In genomic region chr19:35868823-35869326, GRCh38 we compare ENCODE assay signal across 8 cellular contexts. TPM values are rescaled to one million over a fixed set of nuclear protein-coding genes. Genes with fewer than 3 reads are reported as not detected.
DNase-seq lines count a peak whose midpoint lies in the region; ATAC-seq and TF ChIP-seq lines count a peak whose summit lies in the region.

No MANE protein-coding gene starts in this region.

- no peak overlapping the region for H3K56ac ChIP-seq in IMR-90 (ENCODE audit: extremely low read depth, insufficient read depth, low read length)

- H3K36me3 Mint-ChIP-seq in chondrocyte (ENCODE audit: low read depth): no peaks in the 10 kb centered on the region
- peaks cover 9% of the 10 kb centered on the region for H3K36me3 Mint-ChIP-seq in nephron progenitor cell (ENCODE audit: low read depth)

- H3K9me3 ChIP-seq in IMR-90 (ENCODE audit: control insufficient read depth, insufficient read depth, low read length): no peaks in the 10 kb centered on the region

- no peaks in the 10 kb centered on the region for H3K9me3 Mint-ChIP-seq in chondrocyte (ENCODE audit: low read depth)
- H3K9me3 Mint-ChIP-seq in nephron progenitor cell: no peaks in the 10 kb centered on the region

- no peak overlapping the region for H3K9ac ChIP-seq in IMR-90 (ENCODE audit: low read depth, low read length)

- H2BK5ac ChIP-seq in IMR-90 (ENCODE audit: low read depth, low read length, poor library complexity, severe bottlenecking): no peak overlapping the region

- ATAC-seq in IMR-90 (ENCODE audit: low read depth): no peak
- no peak for ATAC-seq in HG03565 (IDR thresholded peaks at IDR 0.05; ENCODE audit: unreplicated experiment)
- no peak for ATAC-seq in left lobe of liver

- H3K14ac ChIP-seq in IMR-90 (replicated peaks; ENCODE audit: low read depth, low read length): no peak overlapping the region

- CTCF ChIA-PET in IMR-90 (lab: Yijun Ruan, JAX): no interaction called here

- H2AFZ ChIP-seq in IMR-90 (replicated peaks; ENCODE audit: low read length, poor library complexity): peak overlapping the region; percentile 88

- peak overlapping the region; percentile 39 for H3K4me3 ChIP-seq in AG10803 (ENCODE audit: low read length)
- H3K4me3 ChIP-seq in IMR-90 (ENCODE audit: insufficient read depth, low read depth, low read length): peak overlapping the region; percentile 32

- POLR2A ChIA-PET in IMR-90 (lab: Charles Lee; ENCODE audit: unreplicated experiment): no interaction called here

- H4K8ac ChIP-seq in IMR-90 (ENCODE audit: low read depth in 2 of 2, low read length in 2 of 2): no peak overlapping the region

- peaks cover 13% of the 10 kb centered on the region for H3K4me1 Mint-ChIP-seq in chondrocyte (ENCODE audit: low read depth)
- peaks cover 31% of the 10 kb centered on the region for H3K4me1 Mint-ChIP-seq in nephron progenitor cell

- in situ Hi-C loops in IMR-90 (cut with MboI; ENCODE audit: low sequenced_read_pairs) (no loop called here), GM13976 (cut with MboI; ENCODE audit: low sequenced_read_pairs, unreplicated experiment) (no loop called here)

- TF ChIP-seq CTCF in AG10803 (conservative IDR thresholded peaks at IDR 0.05; ENCODE audit: low read length) (no peak), IMR-90 (conservative IDR thresholded peaks at IDR 0.05; ENCODE audit: low read depth, low read length) (no peak), chondrocyte (IDR thresholded peaks at IDR 0.05) (no peak), nephron progenitor cell (IDR thresholded peaks at IDR 0.05) (no peak), GM13976 (IDR thresholded peaks at IDR 0.05; ENCODE audit: borderline replicate concordance, control extremely low read depth, extremely low read depth, insufficient read depth, missing control alignments) (no peak)

- no peak overlapping the region for H3K23ac ChIP-seq in IMR-90 (ENCODE audit: low read depth, low read length)

- H4K91ac ChIP-seq in IMR-90 (ENCODE audit: insufficient read depth, low read depth, low read length): no peak overlapping the region

- H4K5ac ChIP-seq in IMR-90 (ENCODE audit: low read depth, low read length): no peak overlapping the region

- no TSS peak for BruUV-seq in IMR-90 (replicated peaks; lab: Mats Ljungman, UMichigan)

- H3K36me3 ChIP-seq in IMR-90 (ENCODE audit: control insufficient read depth, insufficient read depth, low read length): no peaks in the 10 kb centered on the region

- peak overlapping the region; percentile 76 for H3K4me3 Mint-ChIP-seq in chondrocyte (ENCODE audit: unreplicated experiment)
- peak overlapping the region; percentile 89 for H3K4me3 Mint-ChIP-seq in nephron progenitor cell

- H3K27me3 ChIP-seq in IMR-90 (ENCODE audit: control insufficient read depth, insufficient read depth, low read length): peaks cover 17% of the 10 kb centered on the region

- H2BK120ac ChIP-seq in IMR-90 (ENCODE audit: low read depth, low read length): no peak overlapping the region

- H4K20me1 ChIP-seq in IMR-90 (ENCODE audit: insufficient read depth, low read length): no peaks in the 10 kb centered on the region

- intact Hi-C loops in IMR-90 (cut with micrococcal nuclease): no loop called here

- no peak overlapping the region for H3K27ac Mint-ChIP-seq in chondrocyte (ENCODE audit: unreplicated experiment)
- no peak overlapping the region for H3K27ac Mint-ChIP-seq in nephron progenitor cell

- H3K9me1 ChIP-seq in IMR-90 (ENCODE audit: insufficient read depth, low read length): peaks cover 2% of the 10 kb centered on the region

- peaks cover 4% of the 10 kb centered on the region for H3K4me1 ChIP-seq in IMR-90 (ENCODE audit: control insufficient read depth, insufficient read depth, low read length)

- H2AK5ac ChIP-seq in IMR-90 (ENCODE audit: low read depth, low read length): no peak overlapping the region

- DNase-seq in AG10803 (ENCODE audit: low read depth) (no peak), IMR-90 (no peak), chondrocyte (ENCODE audit: low spot score) (no peak), nephron progenitor cell (no peak), left lobe of liver (ENCODE audit: low spot score) (no peak), DMS 273 treated with DMSO at 0.1 percent for 48 hours (lab: John Stamatoyannopoulos, UW) (no peak), GM13976 (ENCODE audit: low spot score) (no peak)

- peak overlapping the region; percentile 45 for H3K4me2 ChIP-seq in IMR-90 (ENCODE audit: low read depth, low read length)

- no peak overlapping the region for H2AK9ac ChIP-seq in IMR-90 (replicated peaks; ENCODE audit: low read depth, low read length, poor library complexity)

- H3K79me1 ChIP-seq in IMR-90 (ENCODE audit: low read depth in 1 of 2, low read length in 2 of 2): no peaks in the 10 kb centered on the region

- no peak for TF ChIP-seq RAD21 in IMR-90 (IDR thresholded peaks at IDR 0.05; ENCODE audit: low read length)

- dilution Hi-C loops in IMR-90 (cut with HindIII; ENCODE audit: low sequenced_read_pairs, unreplicated experiment): no loop called here

- H2BK20ac ChIP-seq in IMR-90 (ENCODE audit: low read depth, low read length): no peak overlapping the region

- H3K27me3 Mint-ChIP-seq in chondrocyte (ENCODE audit: low read depth): peaks cover 23% of the 10 kb centered on the region
- H3K27me3 Mint-ChIP-seq in nephron progenitor cell (ENCODE audit: low read depth, poor library complexity): peaks cover 39% of the 10 kb centered on the region

- TF ChIP-seq POLR2A in IMR-90 (IDR thresholded peaks at IDR 0.05; ENCODE audit: low read depth, low read length): no peak

- H2BK15ac ChIP-seq in IMR-90 (ENCODE audit: low read depth, low read length): no peak overlapping the region

- H3K4ac ChIP-seq in IMR-90 (ENCODE audit: low read depth, low read length): no peak overlapping the region

- no CpG with 5 or more reads among the region's 15 CpGs for WGBS in IMR-90 (ENCODE audit: extremely low coverage in 2 of 2, insufficient read length in 1 of 2), 2 experiments

- H3K27ac ChIP-seq in IMR-90 (ENCODE audit: insufficient read depth, low read length): no peak overlapping the region

- no peak overlapping the region for H3K18ac ChIP-seq in IMR-90 (ENCODE audit: low read depth, low read length)

TF ChIP-seq in IMR-90, 13 proteins besides CTCF, POLR2A, EP300 and RAD21 (continues in another document):
- TF ChIP-seq, protein P1, sequence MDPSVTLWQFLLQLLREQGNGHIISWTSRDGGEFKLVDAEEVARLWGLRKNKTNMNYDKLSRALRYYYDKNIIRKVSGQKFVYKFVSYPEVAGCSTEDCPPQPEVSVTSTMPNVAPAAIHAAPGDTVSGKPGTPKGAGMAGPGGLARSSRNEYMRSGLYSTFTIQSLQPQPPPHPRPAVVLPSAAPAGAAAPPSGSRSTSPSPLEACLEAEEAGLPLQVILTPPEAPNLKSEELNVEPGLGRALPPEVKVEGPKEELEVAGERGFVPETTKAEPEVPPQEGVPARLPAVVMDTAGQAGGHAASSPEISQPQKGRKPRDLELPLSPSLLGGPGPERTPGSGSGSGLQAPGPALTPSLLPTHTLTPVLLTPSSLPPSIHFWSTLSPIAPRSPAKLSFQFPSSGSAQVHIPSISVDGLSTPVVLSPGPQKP (IDR thresholded peaks at IDR 0.05; ENCODE audit: borderline replicate concordance, low read depth, low read length): no peak
- TF ChIP-seq NFE2L2 (IDR thresholded peaks at IDR 0.05; ENCODE audit: low read depth, low read length) (no peak), CHD1 (IDR thresholded peaks at IDR 0.05; ENCODE audit: low read depth, low read length) (no peak), CEBPB (IDR thresholded peaks at IDR 0.05; ENCODE audit: low read depth, low read length) (no peak), RFX5 (IDR thresholded peaks at IDR 0.05; ENCODE audit: low read depth, low read length) (no peak), USF2 (IDR thresholded peaks at IDR 0.05; ENCODE audit: low read depth, low read length) (no peak), FOS (IDR thresholded peaks at IDR 0.05; ENCODE audit: low read depth, low read length) (no peak), MAFK (IDR thresholded peaks at IDR 0.05; ENCODE audit: low read depth, low read length) (no peak), MXI1 (IDR thresholded peaks at IDR 0.05; ENCODE audit: borderline replicate concordance, low read depth, low read length) (no peak)

RNA-seq across cellular contexts. Expression of gene APLP1, which starts 0.5 kb away (rescaled TPM):
- total RNA-seq in IMR-90 (2012; rRNA removed) (4.7 and 6.7 TPM in 2 replicates), chondrocyte (31.7 to 76.4 TPM (median 66.8 TPM) in 3 replicates), left lobe of liver (0.40 TPM)
- 41.0 and 44.3 TPM in 2 replicates for polyA plus RNA-seq in IMR-90 (2012; rRNA removed)
- polyA plus RNA-seq in IMR-90 (2012; cell fraction: cytosol; rRNA removed): 33.4 and 44.7 TPM in 2 replicates
- 16.6 and 37.3 TPM in 2 replicates for polyA plus RNA-seq in IMR-90 (2012; cell fraction: nucleus; rRNA removed; ENCODE audit: low replicate concordance)

RNA-seq across cellular contexts. Expression of gene KIRREL2, which starts 12.2 kb away (rescaled TPM):
- total RNA-seq in IMR-90 (2012; rRNA removed): not detected in 2 replicates
- 0.04 TPM in 1 of 2 replicates, not detected in the other for polyA plus RNA-seq in IMR-90 (2012; rRNA removed)
- polyA plus RNA-seq in IMR-90 (2012; cell fraction: cytosol; rRNA removed): 0.04 TPM in 2 replicates
- polyA plus RNA-seq in IMR-90 (2012; cell fraction: nucleus; rRNA removed; ENCODE audit: low replicate concordance): 0.07 TPM in 1 of 2 replicates, not detected in the other
- 0.22 TPM in 1 of 3 replicates, not detected in the others for total RNA-seq in chondrocyte
- 0.20 TPM for total RNA-seq in left lobe of liver

RNA-seq across cellular contexts. Expression of gene NPHS1, which starts 16.6 kb away (rescaled TPM):
- total RNA-seq in IMR-90 (2012; rRNA removed) (not detected in 2 replicates), chondrocyte (not detected in 3 replicates), left lobe of liver (not detected)
- not detected in 2 replicates for polyA plus RNA-seq in IMR-90 (2012; rRNA removed)
- polyA plus RNA-seq in IMR-90 (2012; cell fraction: cytosol; rRNA removed): not detected in 2 replicates
- polyA plus RNA-seq in IMR-90 (2012; cell fraction: nucleus; rRNA removed; ENCODE audit: low replicate concordance): not detected in 2 replicates

RNA-seq across cellular contexts. Expression of gene NFKBID, which starts 31.5 kb away (rescaled TPM):
- total RNA-seq in IMR-90 (2012; rRNA removed) (1.1 and 1.4 TPM in 2 replicates), chondrocyte (4.4 to 5.0 TPM (median 4.4 TPM) in 3 replicates), left lobe of liver (2.3 TPM)
- polyA plus RNA-seq in IMR-90 (2012; rRNA removed): 12.3 and 13.3 TPM in 2 replicates
- polyA plus RNA-seq in IMR-90 (2012; cell fraction: cytosol; rRNA removed): 2.6 and 3.7 TPM in 2 replicates
- polyA plus RNA-seq in IMR-90 (2012; cell fraction: nucleus; rRNA removed; ENCODE audit: low replicate concordance): 85.3 and 103 TPM in 2 replicates

RNA-seq across cellular contexts. Expression of gene HCST, which starts 33.5 kb away (rescaled TPM):
- total RNA-seq in IMR-90 (2012; rRNA removed): not detected in 2 replicates
- 0.93 and 1.5 TPM in 2 replicates for polyA plus RNA-seq in IMR-90 (2012; rRNA removed)
- polyA plus RNA-seq in IMR-90 (2012; cell fraction: cytosol; rRNA removed): 1.4 TPM in 1 of 2 replicates, not detected in the other
- polyA plus RNA-seq in IMR-90 (2012; cell fraction: nucleus; rRNA removed; ENCODE audit: low replicate concordance): 0.31 and 2.1 TPM in 2 replicates
- 0.50 to 1.0 TPM in 2 of 3 replicates, not detected in the other for total RNA-seq in chondrocyte
- 1.8 TPM for total RNA-seq in left lobe of liver
